ENCODE assay signal across 33 cellular contexts in genomic region chr10:132689721-132690360, GRCh38.
DNase-seq lines count a peak whose midpoint lies in the region; ATAC-seq, FAIRE-seq and TF ChIP-seq lines count a peak whose summit lies in the region.
"Had no signal": no experiment of that assay in that cellular context is flagged by ENCODE, and none has a peak within 500 bp of the region (broad histone marks: within the 10 kb centered on the region; RNA-seq: fewer than 3 reads in every experiment).

No MANE protein-coding gene starts in this region.

- peaks cover 15% of the 10 kb centered on the region for H3K9me3 Mint-ChIP-seq in chondrocyte (ENCODE audit: low read depth)

- no peaks in the 10 kb centered on the region for H3K9me3 ChIP-seq in kidney (ENCODE audit: control insufficient read depth in 1 of 2, low read length in 2 of 2)
- peaks cover 0 to 14% (median 4%) of the 10 kb centered on the region in 8 donors for H3K9me3 ChIP-seq in spleen
- H3K9me3 ChIP-seq: adrenal gland, BE2C, body of pancreas, prostate gland, uterus had no signal

- no peaks in the 10 kb centered on the region for H3K36me3 ChIP-seq in H7 (replicated peaks; ENCODE audit: control insufficient read depth, insufficient read depth, low read length)
- H3K36me3 ChIP-seq in kidney (ENCODE audit: control insufficient read depth in 1 of 2, insufficient read depth in 2 of 2, low read length in 2 of 2): peaks cover 0 to 8% of the 10 kb centered on the region in 2 donors
- peaks cover 0 to 34% (median 16%) of the 10 kb centered on the region in 6 donors for H3K36me3 ChIP-seq in spleen
- H3K36me3 ChIP-seq: BE2C, prostate gland, uterus, WERI-Rb-1 had no signal

- no peak for TF ChIP-seq CTCF in chondrocyte (IDR thresholded peaks at IDR 0.05)
- no peak for TF ChIP-seq CTCF in kidney (IDR thresholded peaks at IDR 0.05; ENCODE audit: borderline replicate concordance, extremely low read depth, insufficient read depth)
- TF ChIP-seq CTCF in spleen (IDR thresholded peaks at IDR 0.05 in 8 of 11, conservative IDR thresholded peaks at IDR 0.05 in 3 of 11): no peak

- H3K4me3 ChIP-seq in H7 (ENCODE audit: insufficient read depth, low read depth, low read length): no peak overlapping the region
- no peak overlapping the region for H3K4me3 ChIP-seq in kidney (ENCODE audit: low read length in 2 of 2)
- no peak overlapping the region for H3K4me3 ChIP-seq in spleen
- H3K4me3 ChIP-seq: adrenal gland, body of pancreas, left lung, prostate gland, skin epidermis, uterus had no signal

- no peaks in the 10 kb centered on the region for H3K27me3 Mint-ChIP-seq in chondrocyte (ENCODE audit: low read depth)
- H3K27me3 Mint-ChIP-seq: activated CD4-positive, alpha-beta T cell treated with anti-CD3 and anti-CD28 coated beads, Interleukin-2, amount 10 ng/mL, durations not matched to agents 24 days and 14 days; activated T-cell treated with anti-CD3 and anti-CD28 coated beads, Interleukin-2, amount 50 U/mL, for 24 hours; CD8-positive, alpha-beta memory T cell; naive B cell; T-cell had no signal

- H3K27ac ChIP-seq in kidney (ENCODE audit: low read depth in 2 of 2, low read length in 2 of 2) (no peak overlapping the region), spleen (no peak overlapping the region)
- H3K27ac ChIP-seq: adrenal gland, body of pancreas, left lung, neutrophil, prostate gland, skin epidermis, uterus, WERI-Rb-1 had no signal

- no peak overlapping the region for H3K9ac ChIP-seq in kidney (ENCODE audit: low read length in 2 of 2)

- H3K4me3 Mint-ChIP-seq in chondrocyte (ENCODE audit: unreplicated experiment): no peak overlapping the region
- H3K4me3 Mint-ChIP-seq: activated CD4-positive, alpha-beta T cell treated with anti-CD3 and anti-CD28 coated beads, Interleukin-2, amount 10 ng/mL, durations not matched to agents 24 days and 14 days; activated T-cell treated with anti-CD3 and anti-CD28 coated beads, Interleukin-2, amount 50 U/mL, for 24 hours; CD8-positive, alpha-beta memory T cell; immature natural killer cell; mesothelial cell of epicardium; T-cell had no signal

- H3K27me3 ChIP-seq in H7 (ENCODE audit: control insufficient read depth, insufficient read depth, low read length) (no peaks in the 10 kb centered on the region), spleen (replicated peaks in 1 of 7) (no peaks in the 10 kb centered on the region)
- H3K27me3 ChIP-seq: adrenal gland, BE2C, body of pancreas, left lung, neutrophil, uterus had no signal

- WGBS in spleen, 5 donors: 94 to 99% (median 97%) methylated on average over 17 to 25 of the region's 25 CpGs

- peaks cover 14% of the 10 kb centered on the region for H3K36me3 Mint-ChIP-seq in chondrocyte (ENCODE audit: low read depth)

- no peak for FAIRE-seq in kidney (lab: Jason Lieb, UNC)
- FAIRE-seq: GM18507, GM19239 had no signal

- ATAC-seq in HG03135 (IDR thresholded peaks at IDR 0.05; ENCODE audit: unreplicated experiment): no peak
- ATAC-seq: body of pancreas, left lung, T-cell had no signal

- no peak for TF ChIP-seq POLR2A in spleen (IDR thresholded peaks at IDR 0.05)

- peak; percentile 58 for DNase-seq in H7
- peak; percentile 74 for DNase-seq in chondrocyte (ENCODE audit: low spot score)
- DNase-seq in kidney: peak; percentile 47
- peak; percentile 36 for DNase-seq in spleen
- no peak for DNase-seq in GM03348 (ENCODE audit: low spot score)
- DNase-seq in cerebellar nuclear complex (lab: John Stamatoyannopoulos, UW): no peak
- DNase-seq: activated CD4-positive, alpha-beta T cell treated with anti-CD3 and anti-CD28 coated beads, Interleukin-2, amount 10 ng/mL, durations not matched to agents 24 days and 14 days; activated naive CD4-positive, alpha-beta T cell treated with Interleukin-2 at 50 U/mL for 16 hours; activated T-cell treated with anti-CD3 and anti-CD28 coated beads, Interleukin-2, amount 50 U/mL, for 24 hours; BE2C; EL; immature natural killer cell; KG1; naive B cell; NCI-H1092 treated with DMSO at 0.1 percent for 48 hours; NCI-H187 treated with DMSO at 0.1 percent for 48 hours; NCI-H2171 treated with DMSO at 0.1 percent for 48 hours; NCI-H510A; stimulated activated naive CD4-positive, alpha-beta T cell; T-cell; uterus; WERI-Rb-1 had no signal

- peaks cover 10% of the 10 kb centered on the region for H3K4me1 Mint-ChIP-seq in chondrocyte (ENCODE audit: low read depth)

- intact Hi-C loops in kidney (cut with DNase I) (no loop called here), spleen (cut with DNase I; ENCODE audit: low total_unique reads) (no loop called here)

- H3K4me1 ChIP-seq in kidney (ENCODE audit: control insufficient read depth in 1 of 2, insufficient read depth in 1 of 2, low read depth in 1 of 2, low read length in 2 of 2): no peaks in the 10 kb centered on the region
- peaks cover 3 to 13% (median 7%) of the 10 kb centered on the region in 6 donors for H3K4me1 ChIP-seq in spleen
- H3K4me1 ChIP-seq: BE2C, uterus had no signal

- H3K27ac Mint-ChIP-seq in chondrocyte (ENCODE audit: unreplicated experiment): no peak overlapping the region
- H3K27ac Mint-ChIP-seq: activated CD4-positive, alpha-beta T cell treated with anti-CD3 and anti-CD28 coated beads, Interleukin-2, amount 10 ng/mL, durations not matched to agents 24 days and 14 days; activated T-cell treated with anti-CD3 and anti-CD28 coated beads, Interleukin-2, amount 50 U/mL, for 24 hours; CD8-positive, alpha-beta memory T cell; immature natural killer cell; mesothelial cell of epicardium; naive B cell; T-cell had no signal

Comparison
In these comparisons a context has a peak if more than half of its experiments do, and no peak if none do; other contexts are left out.
1. DNase-seq: peak in H7 (single experiment), chondrocyte (single experiment), kidney (single experiment) and spleen (single experiment); none in GM03348 (single experiment) and cerebellar nuclear complex (0 of 2).